Comparison of ENCODE assay signal across 1 cellular context in genomic region chr1:16218674-16219071, GRCh38.
A peak's percentile ranks its signal among the peaks of the same experiment; 100 is the strongest.
TF ChIP-seq lines count a peak whose summit lies in the region.

No MANE protein-coding gene starts in this region.

TF ChIP-seq in HepG2, 621 proteins besides CTCF, POLR2A, EP300 and RAD21:
- peak; percentile 66 for TF ChIP-seq ZNF629 (CRISPR knock-in tag; conservative IDR thresholded peaks at IDR 0.05)
- TF ChIP-seq, protein P1, sequence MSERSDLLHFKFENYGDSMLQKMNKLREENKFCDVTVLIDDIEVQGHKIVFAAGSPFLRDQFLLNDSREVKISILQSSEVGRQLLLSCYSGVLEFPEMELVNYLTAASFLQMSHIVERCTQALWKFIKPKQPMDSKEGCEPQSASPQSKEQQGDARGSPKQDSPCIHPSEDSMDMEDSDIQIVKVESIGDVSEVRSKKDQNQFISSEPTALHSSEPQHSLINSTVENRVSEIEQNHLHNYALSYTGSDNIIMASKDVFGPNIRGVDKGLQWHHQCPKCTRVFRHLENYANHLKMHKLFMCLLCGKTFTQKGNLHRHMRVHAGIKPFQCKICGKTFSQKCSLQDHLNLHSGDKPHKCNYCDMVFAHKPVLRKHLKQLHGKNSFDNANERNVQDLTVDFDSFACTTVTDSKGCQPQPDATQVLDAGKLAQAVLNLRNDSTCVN (CRISPR knock-in tag; IDR thresholded peaks at IDR 0.05; ENCODE audit: borderline replicate concordance) = no peak
